35 cellular contexts compared by ENCODE assay signal in the genomic region with DNA sequence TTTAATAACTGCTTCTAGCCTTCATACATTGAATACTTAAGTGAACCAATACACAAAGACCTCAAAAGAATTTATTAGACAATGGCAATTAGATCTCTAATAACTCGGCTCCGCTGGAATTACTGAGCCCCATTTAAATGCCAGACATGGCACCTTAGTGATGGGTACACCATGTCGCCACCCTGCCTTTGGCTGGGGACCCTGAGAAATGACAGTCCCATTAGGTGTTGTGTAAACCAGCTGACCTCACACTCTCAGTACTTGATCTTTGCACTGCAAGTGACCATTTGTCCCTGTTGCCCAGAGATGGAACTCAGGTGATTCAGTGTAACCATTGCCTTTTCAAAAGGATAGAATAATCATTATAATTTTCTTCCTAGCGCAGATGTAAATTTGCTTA.
DNase-seq lines count a peak whose midpoint lies in the region; ATAC-seq, FAIRE-seq and TF ChIP-seq lines count a peak whose summit lies in the region.
"Had no signal": no experiment of that assay in that cellular context is flagged by ENCODE, and none has a peak within 500 bp of the region (broad histone marks: within the 10 kb centered on the region; RNA-seq: fewer than 3 reads in every experiment).

No MANE protein-coding gene starts in this region.

- TF ChIP-seq RAD21 in HepG2 (CRISPR knock-in tag; IDR thresholded peaks at IDR 0.05) (no peak), IMR-90 (IDR thresholded peaks at IDR 0.05; ENCODE audit: low read length) (no peak)

- H3K79me2 ChIP-seq in HepG2 (ENCODE audit: insufficient read depth, low read length) (no peaks in the 10 kb centered on the region), neural progenitor cell (ENCODE audit: low read depth) (no peaks in the 10 kb centered on the region)

- H3F3A ChIP-seq in neural progenitor cell (ENCODE audit: low read depth), result no peaks in the 10 kb centered on the region

- no peak overlapping the region for H3K18ac ChIP-seq in IMR-90 (ENCODE audit: low read depth, low read length)

- no peaks in the 10 kb centered on the region for H3K79me1 ChIP-seq in IMR-90 (ENCODE audit: low read depth in 1 of 2, low read length in 2 of 2)

- TF ChIP-seq EP300 in HepG2 (IDR thresholded peaks at IDR 0.05; ENCODE audit: low read depth in 2 of 2, low read length in 2 of 2) (no peak), HepG2 (CRISPR knock-in tag; IDR thresholded peaks at IDR 0.05; ENCODE audit: borderline replicate concordance) (no peak)

- peaks cover 8% of the 10 kb centered on the region for H3K9me3 Mint-ChIP-seq in neural progenitor cell
- H3K9me3 Mint-ChIP-seq: CD8-positive, alpha-beta T cell had no signal

- peaks cover 4% of the 10 kb centered on the region for H3K36me3 Mint-ChIP-seq in neural progenitor cell
- H3K36me3 Mint-ChIP-seq: CD14-positive monocyte; CD4-positive, alpha-beta memory T cell; CD4-positive, CD25-positive, alpha-beta regulatory T cell; CD8-positive, alpha-beta memory T cell; CD8-positive, alpha-beta T cell had no signal

- H2AK9ac ChIP-seq in IMR-90 (replicated peaks; ENCODE audit: low read depth, low read length, poor library complexity), result peak overlapping the region; percentile 70

- TF ChIP-seq POLR2A in HepG2 (IDR thresholded peaks at IDR 0.05; ENCODE audit: insufficient read depth in 1 of 2, low read depth in 2 of 2, low read length in 2 of 2), result no peak
- TF ChIP-seq POLR2A in right lobe of liver (IDR thresholded peaks at IDR 0.05), result no peak
- no peak for TF ChIP-seq POLR2A in IMR-90 (IDR thresholded peaks at IDR 0.05; ENCODE audit: low read depth, low read length)
- no peak for TF ChIP-seq POLR2A in heart left ventricle (IDR thresholded peaks at IDR 0.05)

- DNase-seq in HepG2 (ENCODE audit: low spot score) (no peak), right lobe of liver (no peak), IMR-90 (no peak), neural progenitor cell (ENCODE audit: low spot score) (no peak), heart left ventricle (no peak)
- no peak for DNase-seq in activated CD4-positive, CD25-positive, alpha-beta regulatory T cell treated with anti-CD3 and anti-CD28 coated beads, Interleukin-2, amount 50 U/mL, for 72 hours
- DNase-seq: 8988T; ACHN; AML-193; BE2C; C1 segment of cervical spinal cord; Caco-2; Calu3; CD4-positive, alpha-beta memory T cell; CD4-positive, alpha-beta T cell; CD4-positive, CD25-positive, alpha-beta regulatory T cell; CD8-positive, alpha-beta memory T cell; CD8-positive, alpha-beta T cell; COR-L47; DMS 273 treated with DMSO at 0.1 percent for 48 hours; DMS153; DMS53; DMS79; DMS79 treated with DMSO at 0.1 percent for 48 hours; DND-41; EL had no signal

- no peak overlapping the region for H2AFZ ChIP-seq in HepG2 (ENCODE audit: low read length)
- no peak overlapping the region for H2AFZ ChIP-seq in IMR-90 (replicated peaks; ENCODE audit: low read length, poor library complexity)
- H2AFZ ChIP-seq in neural progenitor cell (replicated peaks), result no peak overlapping the region

- no peak overlapping the region for H3K27ac ChIP-seq in HepG2 (ENCODE audit: extremely low read length, insufficient read depth, low read length)
- H3K27ac ChIP-seq in right lobe of liver, result no peak overlapping the region
- no peak overlapping the region for H3K27ac ChIP-seq in IMR-90 (ENCODE audit: insufficient read depth, low read length)
- no peak overlapping the region for H3K27ac ChIP-seq in neural progenitor cell
- no peak overlapping the region for H3K27ac ChIP-seq in heart left ventricle
- H3K27ac ChIP-seq: 22Rv1; A549; BLaER1; BLaER1 treated with 17β-estradiol and CSF1 and Interleukin-3, amounts not matched to agents 10 nM and 100 nM; C4-2B had no signal

- H4K20me1 ChIP-seq in HepG2 (ENCODE audit: insufficient read depth, low read length), result no peaks in the 10 kb centered on the region
- H4K20me1 ChIP-seq in IMR-90 (ENCODE audit: insufficient read depth, low read length), result no peaks in the 10 kb centered on the region
- no peaks in the 10 kb centered on the region for H4K20me1 ChIP-seq in neural progenitor cell (ENCODE audit: low read depth)
- H4K20me1 ChIP-seq: BLaER1; BLaER1 treated with 17β-estradiol and CSF1 and Interleukin-3, amounts not matched to agents 10 nM and 100 nM had no signal

- dilution Hi-C loops in IMR-90 (cut with HindIII; ENCODE audit: low sequenced_read_pairs, unreplicated experiment), result no loop called here

- no peak for FAIRE-seq in HepG2 (lab: Jason Lieb, UNC)
- FAIRE-seq: A204.1, A549, D721Med had no signal

- peaks cover 2% of the 10 kb centered on the region for H3K27me3 Mint-ChIP-seq in neural progenitor cell (ENCODE audit: insufficient read depth, low read depth)
- H3K27me3 Mint-ChIP-seq: B cell; CD4-positive, CD25-positive, alpha-beta regulatory T cell had no signal

- no peak overlapping the region for H2BK5ac ChIP-seq in IMR-90 (ENCODE audit: low read depth, low read length, poor library complexity, severe bottlenecking)

- H3K56ac ChIP-seq in IMR-90 (ENCODE audit: extremely low read depth, insufficient read depth, low read length), result no peak overlapping the region

- no peak overlapping the region for H2BK15ac ChIP-seq in IMR-90 (ENCODE audit: low read depth, low read length)

- H3K9me1 ChIP-seq in IMR-90 (ENCODE audit: insufficient read depth, low read length), result no peaks in the 10 kb centered on the region

- no peak overlapping the region for H3K23ac ChIP-seq in IMR-90 (ENCODE audit: low read depth, low read length)

- no peak overlapping the region for H2AK5ac ChIP-seq in IMR-90 (ENCODE audit: low read depth, low read length)

- peak overlapping the region; percentile 72 for H3K27ac Mint-ChIP-seq in neural progenitor cell
- H3K27ac Mint-ChIP-seq: B cell; CD14-positive monocyte; CD4-positive, alpha-beta memory T cell; CD4-positive, alpha-beta T cell; CD4-positive, CD25-positive, alpha-beta regulatory T cell; CD8-positive, alpha-beta memory T cell; CD8-positive, alpha-beta T cell had no signal

- no peak overlapping the region for H4K91ac ChIP-seq in IMR-90 (ENCODE audit: insufficient read depth, low read depth, low read length)

- 20% methylated on average over 4 of the region's 4 CpGs for WGBS in HepG2 (ENCODE audit: low lambda C conversion rate)
- WGBS in right lobe of liver (ENCODE audit: insufficient coverage, low coverage, low lambda C conversion rate, missing lambda C conversion rate), result 73% methylated on average over 3 of the region's 4 CpGs
- no CpG with 5 or more reads among the region's 4 CpGs for WGBS in IMR-90 (ENCODE audit: extremely low coverage in 2 of 2, insufficient read length in 1 of 2), 2 experiments
- WGBS in heart left ventricle, 4 donors, result 75 to 91% (median 80%) methylated on average over 4 of the region's 4 CpGs

- TF ChIP-seq CTCF in HepG2 (CRISPR knock-in tag; IDR thresholded peaks at IDR 0.05), result no peak
- no peak for TF ChIP-seq CTCF in right lobe of liver (IDR thresholded peaks at IDR 0.05)
- TF ChIP-seq CTCF in IMR-90 (conservative IDR thresholded peaks at IDR 0.05; ENCODE audit: low read depth, low read length), result no peak
- no peak for TF ChIP-seq CTCF in neural progenitor cell (IDR thresholded peaks at IDR 0.05)
- no peak for TF ChIP-seq CTCF in heart left ventricle (IDR thresholded peaks at IDR 0.05)

- H3K14ac ChIP-seq in IMR-90 (replicated peaks; ENCODE audit: low read depth, low read length), result no peak overlapping the region

- H3K27me3 ChIP-seq in HepG2 (ENCODE audit: control insufficient read depth in 1 of 2, insufficient read depth in 2 of 2, low read length in 2 of 2), result no peaks in the 10 kb centered on the region
- no peaks in the 10 kb centered on the region for H3K27me3 ChIP-seq in right lobe of liver
- no peaks in the 10 kb centered on the region for H3K27me3 ChIP-seq in IMR-90 (ENCODE audit: control insufficient read depth, insufficient read depth, low read length)
- no peaks in the 10 kb centered on the region for H3K27me3 ChIP-seq in neural progenitor cell
- H3K27me3 ChIP-seq in heart left ventricle, result no peaks in the 10 kb centered on the region
- H3K27me3 ChIP-seq: BE2C; BLaER1; BLaER1 treated with 17β-estradiol and CSF1 and Interleukin-3, amounts not matched to agents 10 nM and 100 nM had no signal

- H3K4me2 ChIP-seq in HepG2 (ENCODE audit: low read depth, low read length), result no peak overlapping the region
- H3K4me2 ChIP-seq in IMR-90 (ENCODE audit: low read depth, low read length), result no peak overlapping the region
- no peak overlapping the region for H3K4me2 ChIP-seq in neural progenitor cell
- H3K4me2 ChIP-seq: A549; BLaER1; BLaER1 treated with 17β-estradiol and CSF1 and Interleukin-3, amounts not matched to agents 10 nM and 100 nM had no signal

- peaks cover 26% of the 10 kb centered on the region for H3K4me1 Mint-ChIP-seq in neural progenitor cell
- H3K4me1 Mint-ChIP-seq: B cell; CD14-positive monocyte; CD4-positive, alpha-beta memory T cell; CD4-positive, CD25-positive, alpha-beta regulatory T cell; CD8-positive, alpha-beta memory T cell had no signal

- H3K4me1 ChIP-seq in HepG2 (ENCODE audit: insufficient read depth, low read length) (no peaks in the 10 kb centered on the region), right lobe of liver (no peaks in the 10 kb centered on the region), IMR-90 (ENCODE audit: control insufficient read depth, insufficient read depth, low read length) (no peaks in the 10 kb centered on the region), neural progenitor cell (no peaks in the 10 kb centered on the region), heart left ventricle (no peaks in the 10 kb centered on the region)
- H3K4me1 ChIP-seq: A549; BE2C; BLaER1; BLaER1 treated with 17β-estradiol and CSF1 and Interleukin-3, amounts not matched to agents 10 nM and 100 nM; Caco-2 had no signal

- in situ Hi-C loops in HepG2 (cut with HindIII; ENCODE audit: extremely low pct_ligation_motif_present, low pct_unique_long_range_greater_than_20kb) (no loop called here), IMR-90 (cut with MboI; ENCODE audit: low sequenced_read_pairs) (no loop called here)

- POLR2A ChIA-PET in HepG2 (lab: Yijun Ruan, JAX), result no interaction called here
- POLR2A ChIA-PET in IMR-90 (lab: Charles Lee; ENCODE audit: unreplicated experiment), result no interaction called here

- H2BK20ac ChIP-seq in IMR-90 (ENCODE audit: low read depth, low read length), result no peak overlapping the region

- intact Hi-C loops in HepG2 (cut with micrococcal nuclease; ENCODE audit: unreplicated experiment), result no loop called here
- intact Hi-C loops in right lobe of liver (cut with DNase I), result no loop called here
- intact Hi-C loops in IMR-90 (cut with micrococcal nuclease), result no loop called here
- intact Hi-C loops in heart left ventricle (cut with DNase I), result no loop called here

- ATAC-seq in HepG2 (no peak), right lobe of liver (no peak), IMR-90 (ENCODE audit: low read depth) (no peak), heart left ventricle (no peak)
- ATAC-seq: A549; CD8-positive, alpha-beta T cell had no signal

- H4K5ac ChIP-seq in IMR-90 (ENCODE audit: low read depth, low read length), result no peak overlapping the region

- no peak overlapping the region for H3K4ac ChIP-seq in IMR-90 (ENCODE audit: low read depth, low read length)

- BruUV-seq in HepG2 (replicated peaks; lab: Mats Ljungman, UMichigan) (no TSS peak), IMR-90 (replicated peaks; lab: Mats Ljungman, UMichigan) (no TSS peak)

- no peak overlapping the region for H3K4me3 Mint-ChIP-seq in neural progenitor cell
- H3K4me3 Mint-ChIP-seq: B cell; CD14-positive monocyte; CD4-positive, alpha-beta memory T cell; CD4-positive, alpha-beta T cell; CD4-positive, CD25-positive, alpha-beta regulatory T cell; CD8-positive, alpha-beta memory T cell; CD8-positive, alpha-beta T cell had no signal

- H3K36me3 ChIP-seq in HepG2 (replicated peaks in 1 of 2; ENCODE audit: control insufficient read depth in 1 of 2, insufficient read depth in 2 of 2, low read length in 2 of 2) (no peaks in the 10 kb centered on the region), right lobe of liver (no peaks in the 10 kb centered on the region), IMR-90 (ENCODE audit: control insufficient read depth, insufficient read depth, low read length) (no peaks in the 10 kb centered on the region), neural progenitor cell (no peaks in the 10 kb centered on the region), heart left ventricle (no peaks in the 10 kb centered on the region)
- H3K36me3 ChIP-seq: BE2C; BLaER1; BLaER1 treated with 17β-estradiol and CSF1 and Interleukin-3, amounts not matched to agents 10 nM and 100 nM had no signal

- CTCF ChIA-PET in HepG2 (lab: Yijun Ruan, JAX; ENCODE audit: low intra/inter-chr PET ratio, low total read pairs), result no interaction called here
- CTCF ChIA-PET in IMR-90 (lab: Yijun Ruan, JAX), result no interaction called here

- H3K9me3 ChIP-seq in HepG2 (ENCODE audit: low read length), result no peaks in the 10 kb centered on the region
- no peaks in the 10 kb centered on the region for H3K9me3 ChIP-seq in right lobe of liver
- no peaks in the 10 kb centered on the region for H3K9me3 ChIP-seq in IMR-90 (ENCODE audit: control insufficient read depth, insufficient read depth, low read length)
- H3K9me3 ChIP-seq in neural progenitor cell (ENCODE audit: low read depth), result no peaks in the 10 kb centered on the region
- no peaks in the 10 kb centered on the region for H3K9me3 ChIP-seq in heart left ventricle
- H3K9me3 ChIP-seq: A549; BE2C; BLaER1; BLaER1 treated with 17β-estradiol and CSF1 and Interleukin-3, amounts not matched to agents 10 nM and 100 nM; Caco-2 had no signal

- H4K8ac ChIP-seq in IMR-90 (ENCODE audit: low read depth in 2 of 2, low read length in 2 of 2), result no peak overlapping the region

- H2BK120ac ChIP-seq in IMR-90 (ENCODE audit: low read depth, low read length), result no peak overlapping the region

- H3K9ac ChIP-seq in HepG2 (ENCODE audit: insufficient read depth, low read depth, low read length) (no peak overlapping the region), IMR-90 (ENCODE audit: low read depth, low read length) (no peak overlapping the region), neural progenitor cell (no peak overlapping the region)
- H3K9ac ChIP-seq: BLaER1; BLaER1 treated with 17β-estradiol and CSF1 and Interleukin-3, amounts not matched to agents 10 nM and 100 nM had no signal

- H3K4me3 ChIP-seq in HepG2 (replicated peaks in 1 of 3; ENCODE audit: insufficient read depth in 1 of 3, low read depth in 2 of 3, low read length in 3 of 3), result no peak overlapping the region
- H3K4me3 ChIP-seq in right lobe of liver, result no peak overlapping the region
- H3K4me3 ChIP-seq in IMR-90 (ENCODE audit: insufficient read depth, low read depth, low read length), result no peak overlapping the region
- H3K4me3 ChIP-seq in neural progenitor cell, result no peak overlapping the region
- H3K4me3 ChIP-seq in heart left ventricle, result no peak overlapping the region
- H3K4me3 ChIP-seq: A549; BLaER1; BLaER1 treated with 17β-estradiol and CSF1 and Interleukin-3, amounts not matched to agents 10 nM and 100 nM had no signal
